ENCODE assay signal across 1 cellular context in genomic region chr2:133420748-133421147, GRCh38.
TF ChIP-seq lines count a peak whose summit lies in the region.

No MANE protein-coding gene starts in this region.

TF ChIP-seq in IMR-90, 13 proteins besides CTCF, POLR2A, EP300 and RAD21 (continued from another document):
- no peak for TF ChIP-seq MXI1 (IDR thresholded peaks at IDR 0.05; ENCODE audit: borderline replicate concordance, low read depth, low read length)
TF ChIP-seq in IMR-90: peak in this region for 0.
